ENCODE assay signal across 17 cellular contexts in genomic region chr12:89157413-89157812, GRCh38.
A peak's percentile ranks its signal among the peaks of the same experiment; 100 is the strongest.
DNase-seq lines count a peak whose midpoint lies in the region; ATAC-seq and TF ChIP-seq lines count a peak whose summit lies in the region.
"Had no signal": no experiment of that assay in that cellular context is flagged by ENCODE, and none has a peak within 500 bp of the region (broad histone marks: within the 10 kb centered on the region; RNA-seq: fewer than 3 reads in every experiment).

No MANE protein-coding gene starts in this region.

- no peak overlapping the region for H3K4me3 Mint-ChIP-seq in activated T-helper 1 cell treated with anti-CD3 and anti-CD28 coated beads, Interleukin-12 subunit alpha, Interleukin-12 subunit beta, Interleukin-2, Interleukin-4 antibody, amounts not matched to agents 30 ng/mL and 10 ng/mL and 1 ng/mL, durations not matched to agents 14 hours and 24 hours and 36 hours
- H3K4me3 Mint-ChIP-seq: nephron had no signal

- H3K9me3 ChIP-seq in mucosa of descending colon: no peaks in the 10 kb centered on the region
- H3K9me3 ChIP-seq in PC-3 (ENCODE audit: low read length): no peaks in the 10 kb centered on the region
- no peaks in the 10 kb centered on the region for H3K9me3 ChIP-seq in body of pancreas
- H3K9me3 ChIP-seq: lower lobe of right lung had no signal

- H3K27ac ChIP-seq in ACC112 (ENCODE audit: low read depth, low read length) (peak overlapping the region; percentile 93), PC-3 (ENCODE audit: low read length) (no peak overlapping the region), body of pancreas (no peak overlapping the region)
- H3K27ac ChIP-seq: SK-N-MC had no signal

- H3K36me3 Mint-ChIP-seq in activated T-helper 1 cell treated with anti-CD3 and anti-CD28 coated beads, Interleukin-12 subunit alpha, Interleukin-12 subunit beta, Interleukin-2, Interleukin-4 antibody, amounts not matched to agents 30 ng/mL and 10 ng/mL and 1 ng/mL, durations not matched to agents 14 hours and 24 hours and 36 hours (ENCODE audit: low read depth): peaks cover 7% of the 10 kb centered on the region

- no peak overlapping the region for H3K4me2 ChIP-seq in PC-3 (ENCODE audit: low read length)

- no peaks in the 10 kb centered on the region for H3K27me3 Mint-ChIP-seq in activated T-helper 1 cell treated with anti-CD3 and anti-CD28 coated beads, Interleukin-12 subunit alpha, Interleukin-12 subunit beta, Interleukin-2, Interleukin-4 antibody, amounts not matched to agents 30 ng/mL and 10 ng/mL and 1 ng/mL, durations not matched to agents 14 hours and 24 hours and 36 hours (ENCODE audit: insufficient read depth)

- no peaks in the 10 kb centered on the region for H4K20me1 ChIP-seq in PC-3 (ENCODE audit: low read length)

- peaks cover 47% of the 10 kb centered on the region for H3K4me1 ChIP-seq in ACC112 (ENCODE audit: control insufficient read depth, insufficient read depth, low read length, unreplicated experiment)
- H3K4me1 ChIP-seq in mucosa of descending colon (ENCODE audit: low read depth): peaks cover 9% of the 10 kb centered on the region
- H3K4me1 ChIP-seq in PC-3 (ENCODE audit: insufficient read depth, low read length): peaks cover 33% of the 10 kb centered on the region
- no peaks in the 10 kb centered on the region for H3K4me1 ChIP-seq in body of pancreas

- H3K36me3 ChIP-seq in ACC112 (ENCODE audit: insufficient read depth, low read length): no peaks in the 10 kb centered on the region
- no peaks in the 10 kb centered on the region for H3K36me3 ChIP-seq in mucosa of descending colon (ENCODE audit: low read depth)
- no peaks in the 10 kb centered on the region for H3K36me3 ChIP-seq in PC-3 (ENCODE audit: low read depth, low read length)
- no peaks in the 10 kb centered on the region for H3K36me3 ChIP-seq in body of pancreas (replicated peaks in 1 of 2; ENCODE audit: insufficient read depth in 1 of 2, low read depth in 2 of 2)
- H3K36me3 ChIP-seq: lower lobe of right lung had no signal

- no peaks in the 10 kb centered on the region for H3K27me3 ChIP-seq in ACC112 (ENCODE audit: insufficient read depth, low read length)
- H3K27me3 ChIP-seq in PC-3 (ENCODE audit: low read length): no peaks in the 10 kb centered on the region
- no peaks in the 10 kb centered on the region for H3K27me3 ChIP-seq in body of pancreas

- H2AFZ ChIP-seq in ACC112 (ENCODE audit: low read length, unreplicated experiment) (no peak overlapping the region), PC-3 (ENCODE audit: low read length) (no peak overlapping the region)

- no peaks in the 10 kb centered on the region for H3K9me2 ChIP-seq in PC-3 (replicated peaks; ENCODE audit: low read length)

- intact Hi-C loops in activated T-helper 1 cell treated with anti-CD3 and anti-CD28 coated beads, Interleukin-12 subunit alpha, Interleukin-12 subunit beta, Interleukin-2, Interleukin-4 antibody, amounts not matched to agents 30 ng/mL and 10 ng/mL and 1 ng/mL, durations not matched to agents 14 hours and 24 hours and 36 hours (cut with micrococcal nuclease): no loop called here
- intact Hi-C loops in mucosa of descending colon (cut with DNase I, micrococcal nuclease) (no loop called here), PC-3 (cut with micrococcal nuclease) (no loop called here), body of pancreas (cut with DNase I) (no loop called here)

- H3K79me2 ChIP-seq in ACC112 (ENCODE audit: control insufficient read depth, insufficient read depth, low read length, unreplicated experiment) (no peaks in the 10 kb centered on the region), PC-3 (ENCODE audit: low read length) (no peaks in the 10 kb centered on the region)

- peak; percentile 24 for DNase-seq in DMS53 treated with DMSO at 0.1 percent for 48 hours (lab: John Stamatoyannopoulos, UW; ENCODE audit: unreplicated experiment)
- DNase-seq in activated T-helper 1 cell treated with anti-CD3 and anti-CD28 coated beads, Interleukin-12 subunit alpha, Interleukin-12 subunit beta, Interleukin-2, Interleukin-4 antibody, amounts not matched to agents 30 ng/mL and 10 ng/mL and 1 ng/mL, durations not matched to agents 14 hours and 24 hours and 36 hours (ENCODE audit: low spot score): no peak
- peak in 1 of 3 donors; percentile 29 for DNase-seq in mucosa of descending colon
- no peak for DNase-seq in occipital lobe (lab: John Stamatoyannopoulos, UW)
- no peak for DNase-seq in PC-3
- no peak for DNase-seq in body of pancreas
- DNase-seq: activated gamma-delta T cell treated with Interleukin-2 at 50 U/mL for 16 hours, aorta, DMS79 treated with DMSO at 0.1 percent for 48 hours, lower lobe of right lung, NCI-H2029 treated with DMSO at 0.1 percent for 48 hours, NCI-H69, OCI-M1, right cardiac atrium had no signal

- POLR2A ChIA-PET in PC-3 (lab: Charles Lee; ENCODE audit: unreplicated experiment): no interaction called here

- whole genome bisulfite sequencing in body of pancreas, 2 donors: 46 to 54% methylated on average over 2 of the region's 2 CpGs

- TF ChIP-seq POLR2A in body of pancreas (IDR thresholded peaks at IDR 0.05): no peak

- no TSS peak for BruUV-seq in PC-3 (replicated peaks; lab: Mats Ljungman, UMichigan)

- CTCF ChIA-PET in PC-3 (lab: Charles Lee): interaction anchor here (1.0 kb wide), 1 partner anchor 195 kb away, joined by 3 read pairs; the partner anchor contains the start of gene DUSP6

- no peak overlapping the region for H3K4me3 ChIP-seq in ACC112 (ENCODE audit: low read depth, low read length)
- H3K4me3 ChIP-seq in mucosa of descending colon: no peak overlapping the region
- no peak overlapping the region for H3K4me3 ChIP-seq in PC-3 (ENCODE audit: low read length)
- no peak overlapping the region for H3K4me3 ChIP-seq in body of pancreas
- H3K4me3 ChIP-seq: lower lobe of right lung, SK-N-MC had no signal

- peaks cover 27% of the 10 kb centered on the region for H3K4me1 Mint-ChIP-seq in activated T-helper 1 cell treated with anti-CD3 and anti-CD28 coated beads, Interleukin-12 subunit alpha, Interleukin-12 subunit beta, Interleukin-2, Interleukin-4 antibody, amounts not matched to agents 30 ng/mL and 10 ng/mL and 1 ng/mL, durations not matched to agents 14 hours and 24 hours and 36 hours (ENCODE audit: low read depth)
- H3K4me1 Mint-ChIP-seq: nephron had no signal

- H3K9me3 Mint-ChIP-seq in activated T-helper 1 cell treated with anti-CD3 and anti-CD28 coated beads, Interleukin-12 subunit alpha, Interleukin-12 subunit beta, Interleukin-2, Interleukin-4 antibody, amounts not matched to agents 30 ng/mL and 10 ng/mL and 1 ng/mL, durations not matched to agents 14 hours and 24 hours and 36 hours: peaks cover 14% of the 10 kb centered on the region

- TF ChIP-seq CTCF in mucosa of descending colon (IDR thresholded peaks at IDR 0.05) (no peak), PC-3 (conservative IDR thresholded peaks at IDR 0.05; ENCODE audit: low read depth, low read length) (no peak), body of pancreas (IDR thresholded peaks at IDR 0.05) (no peak)

- H3K27ac Mint-ChIP-seq in activated T-helper 1 cell treated with anti-CD3 and anti-CD28 coated beads, Interleukin-12 subunit alpha, Interleukin-12 subunit beta, Interleukin-2, Interleukin-4 antibody, amounts not matched to agents 30 ng/mL and 10 ng/mL and 1 ng/mL, durations not matched to agents 14 hours and 24 hours and 36 hours: peak overlapping the region; percentile 10
- H3K27ac Mint-ChIP-seq: nephron had no signal

- H3K9ac ChIP-seq in PC-3 (ENCODE audit: low read length): no peak overlapping the region

- H3F3A ChIP-seq in PC-3 (ENCODE audit: low read length, unreplicated experiment): peaks cover 15% of the 10 kb centered on the region

- ATAC-seq in mucosa of descending colon (peak; percentile 87), PC-3 (no peak), body of pancreas (no peak)
- ATAC-seq: lower lobe of right lung, right cardiac atrium had no signal
